Comparison of ENCODE assay signal across 8 cellular contexts in genomic region chr14:103057372-103058208, GRCh38. TPM values are rescaled to one million over a fixed set of nuclear protein-coding genes. Genes with fewer than 3 reads are reported as not detected.
DNase-seq lines count a peak whose midpoint lies in the region; ATAC-seq and TF ChIP-seq lines count a peak whose summit lies in the region.

Gene CDC42BPB (minus strand): TSS chr14:103057549. CDS start chr14:103057173, 376 bp downstream.

- no peaks in the 10 kb centered on the region for H3K27me3 ChIP-seq in GM23248 (replicated peaks; ENCODE audit: insufficient read depth)
- no peaks in the 10 kb centered on the region for H3K27me3 ChIP-seq in tibial nerve

- peak within 1 kb of the TSS; percentile 86 for H3K4me3 ChIP-seq in GM23248
- peak within 1 kb of the TSS; percentile 80 to 99 (median 94) for H3K4me3 ChIP-seq in tibial nerve

- 1 to 2% methylated on average over 49 to 65 of the region's 115 CpGs for WGBS in GM23248 (ENCODE audit: low coverage in 1 of 2, low lambda C conversion rate in 2 of 2, missing lambda C conversion rate in 2 of 2), 2 experiments
- 0 to 4% methylated on average over 9 to 15 of the region's 115 CpGs for WGBS in tibial nerve, 2 donors

- in situ Hi-C loops in GM23248 (cut with MboI): no loop called here

- H3K9me3 ChIP-seq in GM23248 (ENCODE audit: low read depth) (no peaks in the 10 kb centered on the region), tibial nerve (no peaks in the 10 kb centered on the region)

- no peaks in the 10 kb centered on the region for H3K36me3 Mint-ChIP-seq in activated naive CD8-positive, alpha-beta T cell treated with anti-CD3 and anti-CD28 coated beads, Interleukin-2, amount 50 U/mL, for 24 hours (ENCODE audit: low read depth)

- TF ChIP-seq EP300 in tibial nerve (IDR thresholded peaks at IDR 0.05): peak in 1 of 2 donors; percentile 79

- peaks cover 13% of the 10 kb centered on the region for H3K4me1 Mint-ChIP-seq in activated naive CD8-positive, alpha-beta T cell treated with anti-CD3 and anti-CD28 coated beads, Interleukin-2, amount 50 U/mL, for 24 hours

- peak within 1 kb of the TSS; percentile 89 for H3K4me2 ChIP-seq in GM23248 (ENCODE audit: unreplicated experiment)

- H3K4me3 Mint-ChIP-seq in activated naive CD8-positive, alpha-beta T cell treated with anti-CD3 and anti-CD28 coated beads, Interleukin-2, amount 50 U/mL, for 24 hours: peak within 1 kb of the TSS; percentile 45

- H3K27ac ChIP-seq in GM23248 (peak within 1 kb of the TSS; percentile 87), tibial nerve (peak within 1 kb of the TSS; percentile 76 to 96 (median 88))

- TF ChIP-seq CTCF in omental fat pad (IDR thresholded peaks at IDR 0.05) (no peak), tibial nerve (IDR thresholded peaks at IDR 0.05) (no peak)

- H3K9ac ChIP-seq in GM23248: peak within 1 kb of the TSS; percentile 90

- H3K9me2 ChIP-seq in GM23248 (ENCODE audit: insufficient read depth): no peaks in the 10 kb centered on the region

- no peaks in the 10 kb centered on the region for H3K9me3 Mint-ChIP-seq in activated naive CD8-positive, alpha-beta T cell treated with anti-CD3 and anti-CD28 coated beads, Interleukin-2, amount 50 U/mL, for 24 hours

- peaks cover 34% of the 10 kb centered on the region for H3K27me3 Mint-ChIP-seq in activated naive CD8-positive, alpha-beta T cell treated with anti-CD3 and anti-CD28 coated beads, Interleukin-2, amount 50 U/mL, for 24 hours

- intact Hi-C loops in head of caudate nucleus (cut with DNase I): loop anchor here (5.0 to 10.0 kb wide), 2 partner anchors 90 to 283 kb away; partner anchors contain the start of gene TRAF3

- H3K79me2 ChIP-seq in GM23248 (ENCODE audit: insufficient read depth): peaks cover 68% of the 10 kb centered on the region

- H3K36me3 ChIP-seq in GM23248 (ENCODE audit: low read depth) (no peaks in the 10 kb centered on the region; the same call in 1 of the 2 replicates), tibial nerve (no peaks in the 10 kb centered on the region)

- peaks cover 22% of the 10 kb centered on the region for H3F3A ChIP-seq in GM23248 (ENCODE audit: insufficient read depth)

- H2AFZ ChIP-seq in GM23248: peak within 1 kb of the TSS; percentile 88

- DNase-seq in DMS53 (lab: John Stamatoyannopoulos, UW): peak; percentile 94
- DNase-seq in GM23248: peak; percentile 98
- DNase-seq in LoVo (ENCODE audit: low spot score): peak; percentile 95
- DNase-seq in SK-N-DZ (ENCODE audit: low spot score): peak; percentile 72
- DNase-seq in activated naive CD8-positive, alpha-beta T cell treated with anti-CD3 and anti-CD28 coated beads, Interleukin-2, amount 50 U/mL, for 24 hours: peak; percentile 53
- DNase-seq in head of caudate nucleus: peak; percentile 60 to 95 (median 89)
- DNase-seq in omental fat pad (ENCODE audit: low spot score): peak; percentile 64
- DNase-seq in tibial nerve (ENCODE audit: low spot score in 2 of 2): peak; percentile 61 to 73

- no peak within 1 kb of the TSS for H3K27ac Mint-ChIP-seq in activated naive CD8-positive, alpha-beta T cell treated with anti-CD3 and anti-CD28 coated beads, Interleukin-2, amount 50 U/mL, for 24 hours

- peak in 1 of 2 donors; percentile 35 for TF ChIP-seq POLR2A in tibial nerve (IDR thresholded peaks at IDR 0.05)

- peaks cover 8% of the 10 kb centered on the region; the same call in 1 of the 2 replicates for H4K20me1 ChIP-seq in GM23248 (ENCODE audit: insufficient read depth)

- peaks cover 19% of the 10 kb centered on the region for H3K4me1 ChIP-seq in GM23248 (ENCODE audit: insufficient read depth)
- H3K4me1 ChIP-seq in tibial nerve: peaks cover 0 to 58% (median 29%) of the 10 kb centered on the region in 4 donors

- ATAC-seq in activated naive CD8-positive, alpha-beta T cell treated with anti-CD3 and anti-CD28 coated beads, Interleukin-2, amount 50 U/mL, for 24 hours: peak; percentile 87
- ATAC-seq in omental fat pad (ENCODE audit: low FRiP score): peak; percentile 96

RNA-seq across cellular contexts. Expression of gene CDC42BPB, which starts in this region (rescaled TPM):
- total RNA-seq in GM23248 (2014; rRNA removed; shearing (Covaris generic)): 94.5 and 106 TPM in 2 replicates
- 10.3 and 13.0 TPM in 2 replicates for polyA plus RNA-seq in GM23248 (2016; fragmentation: Nextera tagmentation; extraction: Ambion mirVana)
- 21.7 and 24.8 TPM in 2 replicates for polyA plus RNA-seq in SK-N-DZ (2014; cell fraction: cytosol; rRNA removed)
- 31.2 and 51.5 TPM in 2 replicates for polyA plus RNA-seq in SK-N-DZ (2014; cell fraction: nucleus; rRNA removed)
- total RNA-seq in omental fat pad (100 to 1,000 TPM in 3 of 4 donors, 10 to 100 TPM in 1; 63.7 to 131 (median 113) TPM), tibial nerve (100 to 1,000 TPM; 115 to 172 (median 134) TPM)

Comparison
In these comparisons a context has a peak if more than half of its experiments do, and no peak if none do; other contexts are left out.
1. Peak in every context shown above with its lines: DNase-seq, ATAC-seq, H3K4me3 ChIP-seq and H3K27ac ChIP-seq.